9 cellular contexts compared by ENCODE assay signal in the genomic region with DNA sequence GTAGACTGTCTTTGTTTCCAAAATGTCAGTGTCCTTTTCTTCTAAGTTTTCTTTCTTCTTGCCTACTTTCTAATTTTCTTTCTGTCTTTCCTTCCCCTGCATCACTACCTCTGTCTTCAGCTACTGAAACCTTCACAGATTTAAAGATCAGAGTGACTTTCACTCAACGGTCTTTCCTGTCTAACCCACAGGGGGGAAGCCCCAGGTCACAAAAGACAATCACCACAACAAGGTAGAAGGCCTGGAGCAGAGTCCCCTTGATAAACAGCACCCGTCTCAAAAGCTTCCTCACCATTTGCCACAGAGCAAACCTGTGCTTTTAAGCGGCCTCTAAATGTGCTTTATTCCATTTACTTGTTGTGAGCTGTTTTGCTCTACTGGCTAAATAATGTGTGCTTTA.
A peak's percentile ranks its signal among the peaks of the same experiment; 100 is the strongest.
DNase-seq lines count a peak whose midpoint lies in the region; ATAC-seq, FAIRE-seq and TF ChIP-seq lines count a peak whose summit lies in the region.
"Had no signal": no experiment of that assay in that cellular context is flagged by ENCODE, and none has a peak within 500 bp of the region (broad histone marks: within the 10 kb centered on the region; RNA-seq: fewer than 3 reads in every experiment).

No MANE protein-coding gene starts in this region.

- H3K36me3 ChIP-seq in H1 (ENCODE audit: control insufficient read depth in 2 of 4, insufficient read depth in 4 of 4, low read length in 3 of 4) (no peaks in the 10 kb centered on the region), heart left ventricle (no peaks in the 10 kb centered on the region)

- H4K5ac ChIP-seq in H1 (ENCODE audit: insufficient read length, low read depth, low read length): no peak overlapping the region

- no peak overlapping the region for H2BK12ac ChIP-seq in H1 (ENCODE audit: low read depth, low read length)

- no peak overlapping the region for H3K4me2 ChIP-seq in H1 (ENCODE audit: insufficient read depth in 1 of 2, low read depth in 2 of 2, low read length in 2 of 2)

- no peak for TF ChIP-seq EP300 in H1 (IDR thresholded peaks at IDR 0.05; ENCODE audit: borderline replicate concordance in 1 of 2, low read depth in 2 of 2, low read length in 2 of 2)

- H3K14ac ChIP-seq in H1 (ENCODE audit: insufficient read length): no peak overlapping the region

- TF ChIP-seq RAD21 in H1 (IDR thresholded peaks at IDR 0.05 in 1 of 2, conservative IDR thresholded peaks at IDR 0.05 in 1 of 2; ENCODE audit: low read depth in 2 of 2, low read length in 2 of 2): peak; percentile 46 to 53

- no peak for FAIRE-seq in H1 (lab: Jason Lieb, UNC)
- FAIRE-seq: endometrium had no signal

- DNase-seq in NCI-H2081 (lab: John Stamatoyannopoulos, UW) (peak; percentile 28 to 77), H1 (ENCODE audit: low read depth in 1 of 2, low spot score in 2 of 2) (peak in 1 of 2 experiments; percentile 13), heart left ventricle (no peak), NCI-H510A treated with DMSO at 0.1 percent for 48 hours (lab: John Stamatoyannopoulos, UW) (no peak), occipital lobe (lab: John Stamatoyannopoulos, UW) (no peak), SW 1271 (lab: John Stamatoyannopoulos, UW) (no peak)

- no peak overlapping the region for H3K56ac ChIP-seq in H1 (replicated peaks; ENCODE audit: insufficient read length, low read depth, low read length)

- CTCF ChIA-PET in H1 (lab: Charles Lee; ENCODE audit: partially characterized antibody): interaction anchor here (0.5 to 3.1 kb wide), 9 partner anchors 44 to 265 kb away, joined by 3 to 16 read pairs (median 3); no protein-coding TSS in a partner anchor

- TF ChIP-seq CTCF in H1 (IDR thresholded peaks at IDR 0.05; ENCODE audit: control extremely low read depth in 1 of 3, insufficient read depth in 1 of 3, low read depth in 1 of 3, low read length in 3 of 3) (no peak), heart left ventricle (IDR thresholded peaks at IDR 0.05) (no peak)

- peak overlapping the region in 1 of 4 experiments; percentile 8; a peak in 1 of 7 replicates for H3K9ac ChIP-seq in H1 (replicated peaks in 1 of 4; ENCODE audit: extremely low read depth in 1 of 4, low read depth in 3 of 4, low read length in 3 of 4)

- H2BK120ac ChIP-seq in H1 (replicated peaks; ENCODE audit: low read depth, low read length): no peak overlapping the region

- intact Hi-C loops in heart left ventricle (cut with DNase I): loop anchor here in 1 of 10 donors (5.0 kb wide), 1 partner anchor 219 kb away; no protein-coding TSS in a partner anchor

- H2AFZ ChIP-seq in H1 (ENCODE audit: low read length): peak overlapping the region; percentile 87

- H3K27me3 ChIP-seq in H1 (replicated peaks in 1 of 4; ENCODE audit: control insufficient read depth in 3 of 4, extremely low read depth in 1 of 4, insufficient read depth in 3 of 4, low read length in 3 of 4) (no peaks in the 10 kb centered on the region; a peak in 1 of 7 replicates), heart left ventricle (no peaks in the 10 kb centered on the region)

- no peak overlapping the region for H2BK15ac ChIP-seq in H1 (ENCODE audit: low read length)

- H3K4me3 ChIP-seq in H1 (ENCODE audit: extremely low read depth in 1 of 4, insufficient read depth in 2 of 4, low read depth in 3 of 4, low read length in 4 of 4) (no peak overlapping the region), heart left ventricle (no peak overlapping the region)

- 40% methylated on average over 3 of the region's 3 CpGs; no CpG with 5 or more reads in 1 of the 2 experiments for WGBS in H1 (ENCODE audit: extremely low coverage in 1 of 2, insufficient coverage in 1 of 2, insufficient read length in 1 of 2, insufficient replicate concordance in 2 of 2, low coverage in 1 of 2, low lambda C conversion rate in 2 of 2, missing lambda C conversion rate in 1 of 2), 2 experiments
- WGBS in heart left ventricle, 4 donors: 36 to 52% (median 43%) methylated on average over 3 of the region's 3 CpGs

- no peak overlapping the region for H2AK5ac ChIP-seq in H1 (ENCODE audit: low read depth, low read length)

- no peak overlapping the region for H4K91ac ChIP-seq in H1 (replicated peaks; ENCODE audit: insufficient read length, low read length)

- no peaks in the 10 kb centered on the region for H4K20me1 ChIP-seq in H1 (replicated peaks in 1 of 2; ENCODE audit: control insufficient read depth in 1 of 2, insufficient read depth in 2 of 2, low read length in 2 of 2)

- H3K18ac ChIP-seq in H1 (ENCODE audit: extremely low read depth, low read length): no peak overlapping the region

- H3K27ac ChIP-seq in H1 (ENCODE audit: low read depth, low read length) (no peak overlapping the region), heart left ventricle (no peak overlapping the region)

- no peak overlapping the region for H3K4ac ChIP-seq in H1 (replicated peaks; ENCODE audit: insufficient read length, low read depth, low read length)

- H3K79me2 ChIP-seq in H1 (ENCODE audit: control insufficient read depth in 1 of 2, insufficient read depth in 2 of 2, low read length in 2 of 2): no peaks in the 10 kb centered on the region

- H3K23ac ChIP-seq in H1 (ENCODE audit: insufficient read length): no peak overlapping the region

- POLR2A ChIA-PET in H1 (lab: Charles Lee; ENCODE audit: partially characterized antibody): no interaction called here

- H3K79me1 ChIP-seq in H1 (ENCODE audit: low read depth, low read length): no peaks in the 10 kb centered on the region

- peaks cover 2 to 8% (median 4%) of the 10 kb centered on the region in 4 experiments; a peak in 5 of 7 replicates for H3K4me1 ChIP-seq in H1 (replicated peaks in 1 of 4; ENCODE audit: control insufficient read depth in 3 of 4, insufficient read depth in 4 of 4, low read length in 3 of 4)
- peaks cover 0 to 8% (median 0%) of the 10 kb centered on the region in 12 donors for H3K4me1 ChIP-seq in heart left ventricle

- peak; percentile 95 for ATAC-seq in GM18499 (IDR thresholded peaks at IDR 0.05; ENCODE audit: insufficient read depth, unreplicated experiment)
- ATAC-seq in GM21723 (IDR thresholded peaks at IDR 0.05; ENCODE audit: unreplicated experiment): peak; percentile 98
- no peak for ATAC-seq in heart left ventricle

- no peak overlapping the region for H4K8ac ChIP-seq in H1 (ENCODE audit: extremely low read depth, insufficient read depth, low read length)

- no peak overlapping the region for H2BK20ac ChIP-seq in H1 (ENCODE audit: low read length)

- H3K23me2 ChIP-seq in H1 (ENCODE audit: low read depth, low read length): no peaks in the 10 kb centered on the region

- no peak for TF ChIP-seq POLR2A in H1 (IDR thresholded peaks at IDR 0.05; ENCODE audit: control extremely low read depth in 1 of 2, low read depth in 2 of 2, low read length in 2 of 2)
- TF ChIP-seq POLR2A in heart left ventricle (IDR thresholded peaks at IDR 0.05): no peak

- H3K9me3 ChIP-seq in H1 (ENCODE audit: insufficient read depth in 2 of 2, low read depth in 1 of 2, low read length in 1 of 2) (no peaks in the 10 kb centered on the region), heart left ventricle (no peaks in the 10 kb centered on the region)

- no peak overlapping the region for H2BK5ac ChIP-seq in H1 (ENCODE audit: low read depth, low read length)

TF ChIP-seq in H1, 55 proteins besides CTCF, POLR2A, EP300 and RAD21 (continues in another document):
- no peak for TF ChIP-seq SP4 (IDR thresholded peaks at IDR 0.05; ENCODE audit: low read length)
- TF ChIP-seq CBX5 (IDR thresholded peaks at IDR 0.05; ENCODE audit: low read depth, low read length): no peak
- no peak for TF ChIP-seq CHD1 (IDR thresholded peaks at IDR 0.05; ENCODE audit: low read depth, low read length)
- no peak for TF ChIP-seq PHF8 (conservative IDR thresholded peaks at IDR 0.05; ENCODE audit: low read depth, low read length)
- TF ChIP-seq CTBP2 (IDR thresholded peaks at IDR 0.05; ENCODE audit: borderline replicate concordance, insufficient read depth, insufficient read length, low read length): no peak
- TF ChIP-seq NANOG (IDR thresholded peaks at IDR 0.05; ENCODE audit: insufficient read depth, low read depth, low read length, poor library complexity, severe bottlenecking): no peak
- TF ChIP-seq KDM4A (IDR thresholded peaks at IDR 0.05; ENCODE audit: low read depth, low read length, severe bottlenecking): no peak
- TF ChIP-seq, protein P1, sequence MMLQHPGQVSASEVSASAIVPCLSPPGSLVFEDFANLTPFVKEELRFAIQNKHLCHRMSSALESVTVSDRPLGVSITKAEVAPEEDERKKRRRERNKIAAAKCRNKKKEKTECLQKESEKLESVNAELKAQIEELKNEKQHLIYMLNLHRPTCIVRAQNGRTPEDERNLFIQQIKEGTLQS (IDR thresholded peaks at IDR 0.05; ENCODE audit: insufficient read depth, low read depth, low read length): no peak
- TF ChIP-seq EGR1 (IDR thresholded peaks at IDR 0.05; ENCODE audit: borderline replicate concordance, low read depth, low read length): no peak
- no peak for TF ChIP-seq MAX (IDR thresholded peaks at IDR 0.05)
- TF ChIP-seq E2F6 (IDR thresholded peaks at IDR 0.05): no peak
- no peak for TF ChIP-seq RFX5 (IDR thresholded peaks at IDR 0.05; ENCODE audit: borderline replicate concordance, low read depth, low read length)
- no peak for TF ChIP-seq SP2 (IDR thresholded peaks at IDR 0.05; ENCODE audit: low read length)
- no peak for TF ChIP-seq CREB1 (IDR thresholded peaks at IDR 0.05)
- TF ChIP-seq NRF1 (IDR thresholded peaks at IDR 0.05; ENCODE audit: low read depth, low read length): no peak
- TF ChIP-seq GABPA (IDR thresholded peaks at IDR 0.05; ENCODE audit: borderline replicate concordance, insufficient read depth, low read length): no peak

Comparison
In these comparisons a context has a peak if more than half of its experiments do, and no peak if none do; other contexts are left out.
1. ATAC-seq: peak in GM18499 (single experiment) and GM21723 (single experiment); none in heart left ventricle (0 of 4).
2. DNase-seq: peak in NCI-H2081 (2 of 2); none in heart left ventricle (0 of 5), NCI-H510A treated with DMSO at 0.1 percent for 48 hours (single experiment), occipital lobe (single experiment) and SW 1271 (0 of 2).